Comparison of ENCODE assay signal across 3 cellular contexts in genomic region chr1:157089789-157090188, GRCh38.
TF ChIP-seq lines count a peak whose summit lies in the region.

No MANE protein-coding gene starts in this region.

TF ChIP-seq in A549, 52 proteins besides CTCF, POLR2A, EP300 and RAD21:
- no peak for TF ChIP-seq JUN (IDR thresholded peaks at IDR 0.05)
- TF ChIP-seq, protein P1, sequence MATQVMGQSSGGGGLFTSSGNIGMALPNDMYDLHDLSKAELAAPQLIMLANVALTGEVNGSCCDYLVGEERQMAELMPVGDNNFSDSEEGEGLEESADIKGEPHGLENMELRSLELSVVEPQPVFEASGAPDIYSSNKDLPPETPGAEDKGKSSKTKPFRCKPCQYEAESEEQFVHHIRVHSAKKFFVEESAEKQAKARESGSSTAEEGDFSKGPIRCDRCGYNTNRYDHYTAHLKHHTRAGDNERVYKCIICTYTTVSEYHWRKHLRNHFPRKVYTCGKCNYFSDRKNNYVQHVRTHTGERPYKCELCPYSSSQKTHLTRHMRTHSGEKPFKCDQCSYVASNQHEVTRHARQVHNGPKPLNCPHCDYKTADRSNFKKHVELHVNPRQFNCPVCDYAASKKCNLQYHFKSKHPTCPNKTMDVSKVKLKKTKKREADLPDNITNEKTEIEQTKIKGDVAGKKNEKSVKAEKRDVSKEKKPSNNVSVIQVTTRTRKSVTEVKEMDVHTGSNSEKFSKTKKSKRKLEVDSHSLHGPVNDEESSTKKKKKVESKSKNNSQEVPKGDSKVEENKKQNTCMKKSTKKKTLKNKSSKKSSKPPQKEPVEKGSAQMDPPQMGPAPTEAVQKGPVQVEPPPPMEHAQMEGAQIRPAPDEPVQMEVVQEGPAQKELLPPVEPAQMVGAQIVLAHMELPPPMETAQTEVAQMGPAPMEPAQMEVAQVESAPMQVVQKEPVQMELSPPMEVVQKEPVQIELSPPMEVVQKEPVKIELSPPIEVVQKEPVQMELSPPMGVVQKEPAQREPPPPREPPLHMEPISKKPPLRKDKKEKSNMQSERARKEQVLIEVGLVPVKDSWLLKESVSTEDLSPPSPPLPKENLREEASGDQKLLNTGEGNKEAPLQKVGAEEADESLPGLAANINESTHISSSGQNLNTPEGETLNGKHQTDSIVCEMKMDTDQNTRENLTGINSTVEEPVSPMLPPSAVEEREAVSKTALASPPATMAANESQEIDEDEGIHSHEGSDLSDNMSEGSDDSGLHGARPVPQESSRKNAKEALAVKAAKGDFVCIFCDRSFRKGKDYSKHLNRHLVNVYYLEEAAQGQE (IDR thresholded peaks at IDR 0.05), result no peak

TF ChIP-seq in K562, 482 proteins besides CTCF, POLR2A, EP300 and RAD21:
- TF ChIP-seq MLLT1 (IDR thresholded peaks at IDR 0.05), result no peak
- TF ChIP-seq, protein P2, sequence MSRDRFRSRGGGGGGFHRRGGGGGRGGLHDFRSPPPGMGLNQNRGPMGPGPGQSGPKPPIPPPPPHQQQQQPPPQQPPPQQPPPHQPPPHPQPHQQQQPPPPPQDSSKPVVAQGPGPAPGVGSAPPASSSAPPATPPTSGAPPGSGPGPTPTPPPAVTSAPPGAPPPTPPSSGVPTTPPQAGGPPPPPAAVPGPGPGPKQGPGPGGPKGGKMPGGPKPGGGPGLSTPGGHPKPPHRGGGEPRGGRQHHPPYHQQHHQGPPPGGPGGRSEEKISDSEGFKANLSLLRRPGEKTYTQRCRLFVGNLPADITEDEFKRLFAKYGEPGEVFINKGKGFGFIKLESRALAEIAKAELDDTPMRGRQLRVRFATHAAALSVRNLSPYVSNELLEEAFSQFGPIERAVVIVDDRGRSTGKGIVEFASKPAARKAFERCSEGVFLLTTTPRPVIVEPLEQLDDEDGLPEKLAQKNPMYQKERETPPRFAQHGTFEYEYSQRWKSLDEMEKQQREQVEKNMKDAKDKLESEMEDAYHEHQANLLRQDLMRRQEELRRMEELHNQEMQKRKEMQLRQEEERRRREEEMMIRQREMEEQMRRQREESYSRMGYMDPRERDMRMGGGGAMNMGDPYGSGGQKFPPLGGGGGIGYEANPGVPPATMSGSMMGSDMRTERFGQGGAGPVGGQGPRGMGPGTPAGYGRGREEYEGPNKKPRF (IDR thresholded peaks at IDR 0.05; ENCODE audit: low read depth, low read length), result no peak
- TF ChIP-seq SAFB2 (IDR thresholded peaks at IDR 0.05; ENCODE audit: borderline replicate concordance, low read depth, low read length, severe bottlenecking), result no peak
- TF ChIP-seq ZNF224 (CRISPR knock-in tag; IDR thresholded peaks at IDR 0.05), result 0 out of 2 replicates have a peak, but pooled peaks have one; percentile 14
- TF ChIP-seq, protein P3, sequence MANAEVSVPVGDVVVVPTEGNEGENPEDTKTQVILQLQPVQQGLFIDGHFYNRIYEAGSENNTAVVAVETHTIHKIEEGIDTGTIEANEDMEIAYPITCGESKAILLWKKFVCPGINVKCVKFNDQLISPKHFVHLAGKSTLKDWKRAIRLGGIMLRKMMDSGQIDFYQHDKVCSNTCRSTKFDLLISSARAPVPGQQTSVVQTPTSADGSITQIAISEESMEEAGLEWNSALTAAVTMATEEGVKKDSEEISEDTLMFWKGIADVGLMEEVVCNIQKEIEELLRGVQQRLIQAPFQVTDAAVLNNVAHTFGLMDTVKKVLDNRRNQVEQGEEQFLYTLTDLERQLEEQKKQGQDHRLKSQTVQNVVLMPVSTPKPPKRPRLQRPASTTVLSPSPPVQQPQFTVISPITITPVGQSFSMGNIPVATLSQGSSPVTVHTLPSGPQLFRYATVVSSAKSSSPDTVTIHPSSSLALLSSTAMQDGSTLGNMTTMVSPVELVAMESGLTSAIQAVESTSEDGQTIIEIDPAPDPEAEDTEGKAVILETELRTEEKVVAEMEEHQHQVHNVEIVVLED (CRISPR knock-in tag; IDR thresholded peaks at IDR 0.05), result no peak
- 0 out of 2 replicates have a peak, but pooled peaks have one; percentile 31 for TF ChIP-seq FOXP4 (CRISPR knock-in tag; IDR thresholded peaks at IDR 0.05; ENCODE audit: borderline replicate concordance)
- TF ChIP-seq HMGN3 (IDR thresholded peaks at IDR 0.05; ENCODE audit: borderline replicate concordance, extremely low read depth, insufficient read length, low read depth, low read length), result no peak
- TF ChIP-seq TEAD4 (IDR thresholded peaks at IDR 0.05; ENCODE audit: low read length), result no peak
- no peak for TF ChIP-seq TEAD4 (CRISPR knock-in tag; IDR thresholded peaks at IDR 0.05; ENCODE audit: borderline replicate concordance)
- no peak for TF ChIP-seq NCOR1 (IDR thresholded peaks at IDR 0.05)
TF ChIP-seq in K562: peak in this region for 2.

TF ChIP-seq in GM12891, 5 proteins besides CTCF, POLR2A, EP300 and RAD21:
- no peak for TF ChIP-seq PAX5 (IDR thresholded peaks at IDR 0.05; ENCODE audit: insufficient read depth, low read length, severe bottlenecking)
- TF ChIP-seq SPI1 (IDR thresholded peaks at IDR 0.05; ENCODE audit: low read depth, low read length), result no peak
- TF ChIP-seq POU2F2 (IDR thresholded peaks at IDR 0.05; ENCODE audit: low read depth, low read length), result no peak
- TF ChIP-seq POLR2AphosphoS5 (IDR thresholded peaks at IDR 0.05; ENCODE audit: low read depth, low read length), result no peak
- TF ChIP-seq TAF1 (IDR thresholded peaks at IDR 0.05; ENCODE audit: low read depth, low read length), result no peak
